Comparison of ENCODE assay signal across 23 cellular contexts in the genomic region with DNA sequence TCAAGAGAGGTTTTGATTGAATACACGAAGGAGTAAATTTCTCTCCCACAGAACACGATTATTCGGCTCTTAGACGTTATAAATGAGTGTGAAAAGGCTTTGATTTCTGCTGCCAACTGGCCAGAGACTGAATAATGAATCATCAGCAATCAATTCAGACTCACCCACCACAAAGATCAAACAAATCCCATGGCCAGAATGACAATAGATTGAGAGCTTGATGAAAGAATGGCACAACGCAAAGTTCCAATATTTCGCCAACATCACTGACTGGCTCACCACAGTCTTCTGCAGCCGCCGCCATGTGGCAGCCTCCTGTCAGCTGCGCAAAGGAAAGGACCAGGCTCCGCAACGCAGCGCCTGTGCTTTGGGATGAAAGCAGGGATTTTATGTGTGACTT.
"Had no signal": no experiment of that assay in that cellular context is flagged by ENCODE, and none has a peak within 500 bp of the region (broad histone marks: within the 10 kb centered on the region; RNA-seq: fewer than 3 reads in every experiment).

No MANE protein-coding gene starts in this region.

- H3K4me3 Mint-ChIP-seq: natural killer cell; stimulated activated memory B cell treated with anti-CD40 and anti-IgM and Interleukin-4, amounts not matched to agents 10 μg/mL and 1 μg/mL and 100 μg/mL, for 72 hours; type B pancreatic cell had no signal

- DNase-seq: dermis blood vessel endothelial cell; effector memory CD4-positive, alpha-beta T cell; foreskin keratinocyte; heart left ventricle; left cardiac atrium; left lung; mesenchymal stem cell; midbrain; natural killer cell; pancreas; spleen; stimulated activated CD4-positive, alpha-beta T cell treated with anti-CD3 and anti-CD28 coated beads, Interleukin-4, amount 100 ng/mL, for 4 hours; stimulated activated naive CD8-positive, alpha-beta T cell treated with anti-CD3 and anti-CD28 coated beads, Interleukin-15, Interleukin-2, amounts not matched to agents 100 U/mL and 50 U/mL, for 24 hours; substantia nigra; testis; tibial artery had no signal

- H3K4me1 Mint-ChIP-seq: natural killer cell; stimulated activated memory B cell treated with anti-CD40 and anti-IgM and Interleukin-4, amounts not matched to agents 10 μg/mL and 1 μg/mL and 100 μg/mL, for 72 hours had no signal

- FAIRE-seq: endothelial cell of umbilical vein, islet of Langerhans, pancreas had no signal

- H3K27ac Mint-ChIP-seq: natural killer cell; progenitor cell of endocrine pancreas; stimulated activated memory B cell treated with anti-CD40 and anti-IgM and Interleukin-4, amounts not matched to agents 10 μg/mL and 1 μg/mL and 100 μg/mL, for 72 hours; type B pancreatic cell had no signal

- H3K27me3 Mint-ChIP-seq: stimulated activated memory B cell treated with anti-CD40 and anti-IgM and Interleukin-4, amounts not matched to agents 10 μg/mL and 1 μg/mL and 100 μg/mL, for 72 hours; type B pancreatic cell had no signal

- ATAC-seq: foreskin keratinocyte; gastroesophageal sphincter; heart left ventricle; left cardiac atrium; left lung; natural killer cell; pancreas; sciatic nerve; stimulated activated memory B cell treated with anti-CD40 and anti-IgM and Interleukin-4, amounts not matched to agents 10 μg/mL and 1 μg/mL and 100 μg/mL, for 72 hours; stimulated activated naive CD8-positive, alpha-beta T cell treated with anti-CD3 and anti-CD28 coated beads, Interleukin-15, Interleukin-2, amounts not matched to agents 100 U/mL and 50 U/mL, for 24 hours had no signal

- H3K36me3 Mint-ChIP-seq: natural killer cell; stimulated activated memory B cell treated with anti-CD40 and anti-IgM and Interleukin-4, amounts not matched to agents 10 μg/mL and 1 μg/mL and 100 μg/mL, for 72 hours; type B pancreatic cell had no signal
